In genomic region chr13:110546933-110547332, GRCh38 we compare ENCODE assay signal across 11 cellular contexts. TPM values are rescaled to one million over a fixed set of nuclear protein-coding genes. Genes with fewer than 3 reads are reported as not detected.
A peak's percentile ranks its signal among the peaks of the same experiment; 100 is the strongest.
DNase-seq lines count a peak whose midpoint lies in the region; ATAC-seq and TF ChIP-seq lines count a peak whose summit lies in the region.
"Had no signal": no experiment of that assay in that cellular context is flagged by ENCODE, and none has a peak within 500 bp of the region (broad histone marks: within the 10 kb centered on the region; RNA-seq: fewer than 3 reads in every experiment).

No MANE protein-coding gene starts in this region.

- no peak overlapping the region for H3K4me3 Mint-ChIP-seq in endodermal cell
- H3K4me3 Mint-ChIP-seq in nephron progenitor cell: no peak overlapping the region
- H3K4me3 Mint-ChIP-seq: activated naive CD8-positive, alpha-beta T cell; B cell had no signal

- 94 to 97% methylated on average over 8 to 15 of the region's 15 CpGs for WGBS in endodermal cell (ENCODE audit: insufficient coverage in 1 of 2, insufficient read length in 1 of 2), 2 experiments
- WGBS in lung, 2 donors: 45 to 67% methylated on average over 15 of the region's 15 CpGs

- H3K9me3 ChIP-seq in MG63 (peaks cover 3% of the 10 kb centered on the region), endodermal cell (ENCODE audit: control insufficient read depth, low read length) (peaks cover 42% of the 10 kb centered on the region), lung (ENCODE audit: control insufficient read depth in 2 of 2, insufficient read depth in 1 of 2, low read length in 1 of 2) (no peaks in the 10 kb centered on the region)

- no peak overlapping the region for H3K9ac ChIP-seq in endodermal cell (ENCODE audit: extremely low read depth, low read length, poor library complexity, severe bottlenecking)

- peak; percentile 98 for DNase-seq in A172 (ENCODE audit: low spot score)
- DNase-seq in MG63: peak; percentile 97
- DNase-seq in endodermal cell: no peak
- DNase-seq in lung (ENCODE audit: low spot score): peak; percentile 88
- no peak for DNase-seq in COLO668 (lab: John Stamatoyannopoulos, UW; ENCODE audit: unreplicated experiment)
- DNase-seq in nephron progenitor cell: no peak
- DNase-seq in NCI-H2227 treated with DMSO at 0.1 percent for 48 hours (lab: John Stamatoyannopoulos, UW): no peak

- peak overlapping the region; percentile 27 for H3K27ac Mint-ChIP-seq in endodermal cell
- H3K27ac Mint-ChIP-seq in nephron progenitor cell: no peak overlapping the region
- H3K27ac Mint-ChIP-seq: activated naive CD8-positive, alpha-beta T cell; B cell had no signal

- H3K9me3 Mint-ChIP-seq in endodermal cell: peaks cover 33% of the 10 kb centered on the region
- peaks cover 32% of the 10 kb centered on the region for H3K9me3 Mint-ChIP-seq in nephron progenitor cell

- TF ChIP-seq CTCF in endodermal cell (conservative IDR thresholded peaks at IDR 0.05): no peak
- TF ChIP-seq CTCF in lung (IDR thresholded peaks at IDR 0.05; ENCODE audit: control extremely low read depth, extremely low read depth): no peak
- no peak for TF ChIP-seq CTCF in nephron progenitor cell (IDR thresholded peaks at IDR 0.05)

- H3K27me3 Mint-ChIP-seq in endodermal cell (ENCODE audit: insufficient read depth): no peaks in the 10 kb centered on the region
- H3K27me3 Mint-ChIP-seq in nephron progenitor cell (ENCODE audit: low read depth, poor library complexity): peaks cover 3% of the 10 kb centered on the region
- H3K27me3 Mint-ChIP-seq: B cell had no signal

- H3K4me1 Mint-ChIP-seq in endodermal cell: peaks cover 39% of the 10 kb centered on the region
- peaks cover 21% of the 10 kb centered on the region for H3K4me1 Mint-ChIP-seq in nephron progenitor cell

- H3K27me3 ChIP-seq in MG63 (no peaks in the 10 kb centered on the region), endodermal cell (ENCODE audit: control insufficient read depth, insufficient read depth, low read length, poor library complexity, severe bottlenecking) (no peaks in the 10 kb centered on the region), lung (ENCODE audit: control insufficient read depth, insufficient read depth) (no peaks in the 10 kb centered on the region)

- peaks cover 42% of the 10 kb centered on the region for H3K36me3 Mint-ChIP-seq in endodermal cell (ENCODE audit: low read depth)
- H3K36me3 Mint-ChIP-seq in nephron progenitor cell (ENCODE audit: low read depth): peaks cover 37% of the 10 kb centered on the region

- no peak overlapping the region for H3K27ac ChIP-seq in endodermal cell (ENCODE audit: low read depth, low read length)
- H3K27ac ChIP-seq in lung (ENCODE audit: low read depth in 1 of 2, low read length in 1 of 2): peak overlapping the region; percentile 23 to 43
- H3K27ac ChIP-seq: SK-N-MC had no signal

- ATAC-seq in lung (ENCODE audit: insufficient read depth, low FRiP score): peak; percentile 88
- no peak for ATAC-seq in GM19452 (IDR thresholded peaks at IDR 0.05; ENCODE audit: unreplicated experiment)

- H3K4me1 ChIP-seq in endodermal cell (ENCODE audit: control insufficient read depth, insufficient read depth, low read length) (peaks cover 32% of the 10 kb centered on the region), lung (ENCODE audit: control insufficient read depth in 2 of 2, insufficient read depth in 2 of 2, low read length in 2 of 2) (peaks cover 0 to 12% of the 10 kb centered on the region in 2 donors)

- H3K36me3 ChIP-seq in MG63 (no peaks in the 10 kb centered on the region), endodermal cell (ENCODE audit: control insufficient read depth, insufficient read depth, low read length) (peaks cover 35% of the 10 kb centered on the region), lung (ENCODE audit: control insufficient read depth in 2 of 2, insufficient read depth in 2 of 2, low read length in 2 of 2) (peaks cover 0 to 2% of the 10 kb centered on the region in 2 donors)

- H3K4me3 ChIP-seq in MG63: no peak overlapping the region
- H3K4me3 ChIP-seq in endodermal cell (ENCODE audit: low read length): peak overlapping the region; percentile 38
- H3K4me3 ChIP-seq in lung: no peak overlapping the region
- H3K4me3 ChIP-seq: SK-N-MC had no signal

RNA-seq across cellular contexts. Expression of gene RAB20, which starts 14.6 kb away (rescaled TPM):
- 1.7 and 3.6 TPM in 2 replicates for total RNA-seq in A172 (2014; rRNA removed; shearing (Covaris generic))
- 0.36 and 1.3 TPM in 2 replicates for total RNA-seq in MG63 (2014; rRNA removed; shearing (Covaris generic); ENCODE audit: low replicate concordance)
- total RNA-seq in endodermal cell (10 to 100 TPM; 12.6 to 14.2 TPM), lung (10 to 100 TPM; 42.9 to 47.9 TPM)
- polyA plus RNA-seq in endodermal cell (2013, experiment 1 of 2): 5.4 TPM
- polyA plus RNA-seq in endodermal cell (2013, experiment 2 of 2): 6.1 TPM
- polyA plus RNA-seq in lung: 100 to 1,000 TPM in 1 of 2 donors, 10 to 100 TPM in 1; 35.8 to 118 TPM

Comparison
In these comparisons a context has a peak if more than half of its experiments do, and no peak if none do; other contexts are left out.
1. DNase-seq: peak in A172 (single experiment), MG63 (single experiment) and lung (single experiment); none in endodermal cell (single experiment), COLO668 (single experiment), nephron progenitor cell (single experiment) and NCI-H2227 treated with DMSO at 0.1 percent for 48 hours (single experiment).